Comparison of ENCODE assay signal across 6 cellular contexts in the genomic region with DNA sequence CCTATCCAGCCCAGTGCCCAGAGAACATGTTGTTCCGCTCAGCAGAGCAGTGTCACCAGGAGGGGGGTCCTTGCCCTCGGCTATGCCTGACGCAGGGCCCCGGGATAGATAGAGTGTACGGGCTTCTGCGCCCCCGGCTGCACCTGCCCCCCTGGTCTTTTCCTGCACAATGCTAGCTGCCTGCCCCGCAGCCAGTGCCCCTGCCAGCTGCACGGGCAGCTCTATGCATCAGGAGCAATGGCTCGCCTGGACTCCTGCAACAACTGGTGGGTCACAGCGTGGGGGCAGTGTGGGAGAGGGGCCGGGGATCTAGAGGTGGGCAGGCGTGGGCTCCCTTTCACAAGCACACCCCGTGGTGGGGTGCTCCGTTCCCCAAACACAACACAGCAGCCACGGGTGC. TPM values are rescaled to one million over a fixed set of nuclear protein-coding genes. Genes with fewer than 3 reads are reported as not detected.
"Had no signal": no experiment of that assay in that cellular context is flagged by ENCODE, and none has a peak within 500 bp of the region (broad histone marks: within the 10 kb centered on the region; RNA-seq: fewer than 3 reads in every experiment).

No MANE protein-coding gene starts in this region.

- H3K27ac ChIP-seq: GM23248, HL-60 had no signal

- H3K9ac ChIP-seq: GM23248 had no signal

- H3K36me3 ChIP-seq: HAP-1 had no signal

- H2AFZ ChIP-seq: GM23248 had no signal

- H3K4me3 ChIP-seq: GM23248, HAP-1 had no signal

- DNase-seq: GOT3 had no signal

- H3K9me3 ChIP-seq: HAP-1 had no signal

- ATAC-seq: HepG2 had no signal

- H3K4me1 ChIP-seq: HAP-1 had no signal

RNA-seq across cellular contexts. Expression of a gene that starts 33.3 kb away (rescaled TPM):
- total RNA-seq: GM23248, HepG2 had no signal
- polyA plus RNA-seq: GM23248, IgD-negative memory B cell had no signal
